In genomic region chr2:189610700-189611099, GRCh38 we compare ENCODE assay signal across 27 cellular contexts.
"Had no signal": no experiment of that assay in that cellular context is flagged by ENCODE, and none has a peak within 500 bp of the region (broad histone marks: within the 10 kb centered on the region; RNA-seq: fewer than 3 reads in every experiment).

No MANE protein-coding gene starts in this region.

- H3K4me1 ChIP-seq: Peyer's patch had no signal

- H3K36me3 ChIP-seq: ascending aorta, cardiac muscle cell, Peyer's patch, SJCRH30, WERI-Rb-1 had no signal

- H3K27ac ChIP-seq: ascending aorta, body of pancreas, cardiac muscle cell, Peyer's patch, RWPE1, SJCRH30, WERI-Rb-1 had no signal

- ATAC-seq: activated CD4-positive, alpha-beta T cell treated with anti-CD3 and anti-CD28 coated beads for 36 hours; activated T-helper 17 cell treated with anti-CD3 and anti-CD28 coated beads, Interleukin-2, amount 50 U/mL, for 72 hours; body of pancreas had no signal

- H3K27me3 ChIP-seq: ascending aorta, body of pancreas, Peyer's patch, SJCRH30 had no signal

- H3K9me2 ChIP-seq: SK-N-SH had no signal

- H3K4me2 ChIP-seq: SK-N-SH had no signal

- DNase-seq: activated CD4-positive, alpha-beta memory T cell treated with anti-CD3 and anti-CD28 coated beads, Interleukin-2, amount 10 ng/mL, durations not matched to agents 7 days and 5 days; activated CD4-positive, alpha-beta T cell treated with anti-CD3 and anti-CD28 coated beads for 36 hours; activated CD4-positive, alpha-beta T cell treated with anti-CD3 and anti-CD28 coated beads, Interleukin-2, amount 50 U/mL, for 1 hour; activated gamma-delta T cell; activated naive CD4-positive, alpha-beta T cell treated with anti-CD3 and anti-CD28 coated beads for 36 hours; activated T-cell treated with anti-CD3 and anti-CD28 coated beads for 4 hours; activated T-cell treated with anti-CD3 and anti-CD28 coated beads, Interleukin-2, amount 50 U/mL, for 48 hours; body of pancreas; Kasumi-1; KBM-7; NCI-H1048; NCI-H1930; NCI-H2171; NCI-H345; NCI-H510A treated with DMSO at 0.1 percent for 48 hours; NCI-H69; NK-92 treated with Interleukin-12 subunit alpha and Interleukin-12 subunit beta, amount 100 ng/mL, for 24 hours; Peyer's patch; Right ventricle myocardium superior; SJCRH30; SK-N-SH; T-helper 1 cell; WERI-Rb-1 had no signal

- H3K9ac ChIP-seq: SK-N-SH had no signal

- H3K4me3 ChIP-seq: ascending aorta, body of pancreas, cardiac muscle cell, Peyer's patch, SJCRH30 had no signal

- H3K9me3 ChIP-seq: ascending aorta, body of pancreas, Peyer's patch, SJCRH30, SK-N-SH had no signal
